Comparison of ENCODE assay signal across 11 cellular contexts in genomic region chr21:34996304-34997081, GRCh38. TPM values are rescaled to one million over a fixed set of nuclear protein-coding genes. Genes with fewer than 3 reads are reported as not detected.
DNase-seq lines count a peak whose midpoint lies in the region; ATAC-seq and TF ChIP-seq lines count a peak whose summit lies in the region.
"Had no signal": no experiment of that assay in that cellular context is flagged by ENCODE, and none has a peak within 500 bp of the region (broad histone marks: within the 10 kb centered on the region; RNA-seq: fewer than 3 reads in every experiment).

No MANE protein-coding gene starts in this region.

- H3K9ac ChIP-seq in GM23248, result peak overlapping the region; percentile 70

- H3K27ac ChIP-seq in CD4-positive, alpha-beta T cell (ENCODE audit: low read depth, low read length), result no peak overlapping the region
- H3K27ac ChIP-seq in GM23248 (peak overlapping the region; percentile 91), osteoblast (ENCODE audit: low read depth, low read length) (peak overlapping the region; percentile 67), esophagus squamous epithelium (peak overlapping the region in 1 of 4 donors; percentile 1)

- in situ Hi-C loops in GM23248 (cut with MboI), result no loop called here

- intact Hi-C loops in CD4-positive, alpha-beta T cell (cut with DNase I, micrococcal nuclease), result no loop called here
- intact Hi-C loops in dendritic cell treated with granulocyte-macrophage colony-stimulating factor and Interleukin-4, amounts not matched to agents 40 ng/mL and 50 ng/mL, for 4 days (cut with micrococcal nuclease), result no loop called here
- intact Hi-C loops in esophagus squamous epithelium (cut with DNase I), result no loop called here

- CTCF ChIA-PET in CD4-positive, alpha-beta T cell (lab: Charles Lee), result interaction anchor here (1.5 kb wide), 1 partner anchor 106 kb away, joined by 4 read pairs; no protein-coding TSS in a partner anchor

- H3F3A ChIP-seq in GM23248 (ENCODE audit: insufficient read depth), result peaks cover 23% of the 10 kb centered on the region

- H2AFZ ChIP-seq in GM23248 (peak overlapping the region; percentile 37), osteoblast (ENCODE audit: low read length) (peak overlapping the region; percentile 28)

- no peak for TF ChIP-seq CTCF in CD4-positive, alpha-beta T cell (IDR thresholded peaks at IDR 0.05)
- TF ChIP-seq CTCF in osteoblast (IDR thresholded peaks at IDR 0.05; ENCODE audit: extremely low read depth, low read depth, low read length), result no peak
- no peak for TF ChIP-seq CTCF in esophagus squamous epithelium (IDR thresholded peaks at IDR 0.05)

- H4K20me1 ChIP-seq in GM23248 (ENCODE audit: insufficient read depth), result no peaks in the 10 kb centered on the region
- H4K20me1 ChIP-seq in osteoblast (ENCODE audit: insufficient read depth, low read length), result no peaks in the 10 kb centered on the region

- H3K79me2 ChIP-seq in GM23248 (ENCODE audit: insufficient read depth) (no peaks in the 10 kb centered on the region), osteoblast (ENCODE audit: insufficient read depth, low read length) (peaks cover 15% of the 10 kb centered on the region)

- no peaks in the 10 kb centered on the region for H3K36me3 ChIP-seq in GM23248 (ENCODE audit: low read depth)
- no peaks in the 10 kb centered on the region for H3K36me3 ChIP-seq in osteoblast (ENCODE audit: insufficient read depth, low read length)
- no peaks in the 10 kb centered on the region for H3K36me3 ChIP-seq in esophagus squamous epithelium

- no peaks in the 10 kb centered on the region for H3K27me3 ChIP-seq in CD4-positive, alpha-beta T cell (ENCODE audit: control insufficient read depth, insufficient read depth, low read length)
- H3K27me3 ChIP-seq in GM23248 (replicated peaks; ENCODE audit: insufficient read depth) (no peaks in the 10 kb centered on the region), osteoblast (ENCODE audit: insufficient read depth, low read length) (no peaks in the 10 kb centered on the region), esophagus squamous epithelium (no peaks in the 10 kb centered on the region)

- peaks cover 50% of the 10 kb centered on the region for H3K36me3 Mint-ChIP-seq in CD4-positive, alpha-beta T cell (ENCODE audit: low read depth)
- H3K36me3 Mint-ChIP-seq in dendritic cell treated with granulocyte-macrophage colony-stimulating factor and Interleukin-4, amounts not matched to agents 40 ng/mL and 50 ng/mL, for 4 days (ENCODE audit: low read depth), result peaks cover 35% of the 10 kb centered on the region

- H3K4me3 ChIP-seq in GM23248 (peak overlapping the region; percentile 30; the same call in 1 of the 2 replicates), osteoblast (ENCODE audit: insufficient read depth, low read length) (no peak overlapping the region), esophagus squamous epithelium (no peak overlapping the region)

- no peaks in the 10 kb centered on the region for H3K9me3 Mint-ChIP-seq in CD4-positive, alpha-beta T cell
- H3K9me3 Mint-ChIP-seq in dendritic cell treated with granulocyte-macrophage colony-stimulating factor and Interleukin-4, amounts not matched to agents 40 ng/mL and 50 ng/mL, for 4 days, result no peaks in the 10 kb centered on the region

- WGBS in GM23248 (ENCODE audit: low coverage in 1 of 2, low lambda C conversion rate in 2 of 2, missing lambda C conversion rate in 2 of 2), 2 experiments, result 1 to 2% methylated on average over 8 of the region's 8 CpGs
- 55% methylated on average over 8 of the region's 8 CpGs for WGBS in esophagus squamous epithelium, 2 donors

- peak overlapping the region; percentile 80 for H3K27ac Mint-ChIP-seq in CD4-positive, alpha-beta T cell
- H3K27ac Mint-ChIP-seq in dendritic cell treated with granulocyte-macrophage colony-stimulating factor and Interleukin-4, amounts not matched to agents 40 ng/mL and 50 ng/mL, for 4 days, result peak overlapping the region; percentile 53

- no peak for DNase-seq in CD4-positive, alpha-beta T cell
- DNase-seq in GM23248 (peak; percentile 86), osteoblast (ENCODE audit: insufficient read length, low spot score, missing footprints) (peak; percentile 57), NCI-H2196 treated with DMSO at 0.1 percent for 48 hours (lab: John Stamatoyannopoulos, UW; ENCODE audit: unreplicated experiment) (no peak), NCI-H82 (lab: John Stamatoyannopoulos, UW) (no peak), esophagus squamous epithelium (lab: John Stamatoyannopoulos, UW) (no peak)
- DNase-seq: head of caudate nucleus, NCI-H69 had no signal

- peak overlapping the region; percentile 62 for H3K4me2 ChIP-seq in GM23248 (ENCODE audit: unreplicated experiment)
- peak overlapping the region; percentile 34 for H3K4me2 ChIP-seq in osteoblast (ENCODE audit: insufficient read depth, low read length)

- no peaks in the 10 kb centered on the region for H3K9me2 ChIP-seq in GM23248 (ENCODE audit: insufficient read depth)

- no peak for ATAC-seq in CD4-positive, alpha-beta T cell (ENCODE audit: poor library complexity)
- ATAC-seq in HG02571 (IDR thresholded peaks at IDR 0.05; ENCODE audit: unreplicated experiment), result no peak

- POLR2A ChIA-PET in CD4-positive, alpha-beta T cell (lab: Charles Lee), result interaction anchor here (1.0 to 2.4 kb wide), 3 partner anchors 9 to 51 kb away, joined by 3 to 7 read pairs (median 4); no protein-coding TSS in a partner anchor

- H3K4me1 ChIP-seq in GM23248 (ENCODE audit: insufficient read depth) (peaks cover 50% of the 10 kb centered on the region), osteoblast (ENCODE audit: insufficient read depth, low read length) (peaks cover 32% of the 10 kb centered on the region), esophagus squamous epithelium (peaks cover 0 to 20% (median 4%) of the 10 kb centered on the region in 3 donors)

- no peaks in the 10 kb centered on the region for H3K27me3 Mint-ChIP-seq in CD4-positive, alpha-beta T cell
- H3K27me3 Mint-ChIP-seq in dendritic cell treated with granulocyte-macrophage colony-stimulating factor and Interleukin-4, amounts not matched to agents 40 ng/mL and 50 ng/mL, for 4 days, result no peaks in the 10 kb centered on the region
- H3K27me3 Mint-ChIP-seq: IgD-negative memory B cell had no signal

- H3K9me3 ChIP-seq in CD4-positive, alpha-beta T cell (ENCODE audit: control insufficient read depth, low read length), result no peaks in the 10 kb centered on the region
- H3K9me3 ChIP-seq in GM23248 (ENCODE audit: low read depth), result no peaks in the 10 kb centered on the region
- no peaks in the 10 kb centered on the region for H3K9me3 ChIP-seq in osteoblast (ENCODE audit: low read depth, low read length)
- no peaks in the 10 kb centered on the region for H3K9me3 ChIP-seq in esophagus squamous epithelium

- H3K4me3 Mint-ChIP-seq in CD4-positive, alpha-beta T cell, result no peak overlapping the region
- H3K4me3 Mint-ChIP-seq in dendritic cell treated with granulocyte-macrophage colony-stimulating factor and Interleukin-4, amounts not matched to agents 40 ng/mL and 50 ng/mL, for 4 days, result no peak overlapping the region
- H3K4me3 Mint-ChIP-seq: IgD-negative memory B cell had no signal

- H3K4me1 Mint-ChIP-seq in CD4-positive, alpha-beta T cell (ENCODE audit: low read depth), result peaks cover 68% of the 10 kb centered on the region
- H3K4me1 Mint-ChIP-seq in dendritic cell treated with granulocyte-macrophage colony-stimulating factor and Interleukin-4, amounts not matched to agents 40 ng/mL and 50 ng/mL, for 4 days (ENCODE audit: low read depth), result peaks cover 70% of the 10 kb centered on the region

- TF ChIP-seq POLR2A in esophagus squamous epithelium (IDR thresholded peaks at IDR 0.05), result no peak

RNA-seq across cellular contexts. Expression of gene RUNX1, which starts 52.6 kb away (rescaled TPM):
- total RNA-seq in CD4-positive, alpha-beta T cell, result 10 to 100 TPM; 71.7 to 74.3 TPM
- 32.6 and 35.3 TPM in 2 replicates for total RNA-seq in GM23248 (2014; rRNA removed; shearing (Covaris generic))
- 21.3 and 23.1 TPM in 2 replicates for polyA plus RNA-seq in GM23248 (2016; fragmentation: Nextera tagmentation; extraction: Ambion mirVana)
- total RNA-seq in osteoblast (40.9 and 60.4 TPM in 2 replicates), esophagus squamous epithelium (10 to 100 TPM in 3 of 4 donors, 1 to 10 TPM in 1; 8.2 to 25.4 (median 18.3) TPM)

Comparison
In these comparisons a context has a peak if more than half of its experiments do, and no peak if none do; other contexts are left out.
1. DNase-seq: peak in GM23248 (single experiment) and osteoblast (single experiment); none in CD4-positive, alpha-beta T cell (0 of 10), NCI-H2196 treated with DMSO at 0.1 percent for 48 hours (single experiment), NCI-H82 (single experiment) and esophagus squamous epithelium (single experiment).